In the genomic region with DNA sequence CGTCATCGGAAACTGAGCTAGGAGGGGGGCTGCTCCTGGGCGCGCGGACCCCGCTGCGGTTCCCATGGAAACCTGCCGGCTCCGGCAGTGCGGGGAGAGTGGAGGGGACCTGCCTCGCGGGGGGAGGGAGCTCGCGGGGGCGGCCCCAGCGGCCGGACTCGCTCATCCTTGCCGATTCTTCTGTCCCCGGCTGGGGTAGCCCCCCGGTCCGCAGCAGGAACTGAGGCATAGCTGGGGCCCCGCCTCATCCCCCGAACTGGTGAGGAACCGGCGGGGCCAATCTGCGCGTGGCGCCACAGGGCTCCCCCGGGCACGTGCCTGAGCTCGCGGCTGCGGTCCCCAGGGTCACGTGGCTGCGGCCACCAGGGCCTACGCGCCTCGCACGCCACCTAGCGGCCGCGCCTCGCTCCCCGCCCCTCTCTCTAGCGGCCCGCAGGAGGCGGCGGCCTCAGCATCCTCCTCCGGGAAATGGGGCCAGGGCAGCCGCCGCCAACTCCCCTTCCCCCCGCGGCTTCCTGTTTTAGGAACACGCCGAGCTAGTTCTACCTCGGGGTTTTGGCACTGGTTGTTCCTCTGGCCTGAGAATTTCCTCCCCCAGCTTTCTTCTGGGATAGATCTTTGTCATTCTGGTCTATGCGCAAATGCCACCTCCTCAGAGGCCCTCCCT, we compare ENCODE assay signal across 1 cellular context.
TF ChIP-seq lines count a peak whose summit lies in the region.

No MANE protein-coding gene starts in this region.

TF ChIP-seq in HepG2, 621 proteins besides CTCF, POLR2A, EP300 and RAD21 (continued from another document and continues in another):
- TF ChIP-seq, protein P1, sequence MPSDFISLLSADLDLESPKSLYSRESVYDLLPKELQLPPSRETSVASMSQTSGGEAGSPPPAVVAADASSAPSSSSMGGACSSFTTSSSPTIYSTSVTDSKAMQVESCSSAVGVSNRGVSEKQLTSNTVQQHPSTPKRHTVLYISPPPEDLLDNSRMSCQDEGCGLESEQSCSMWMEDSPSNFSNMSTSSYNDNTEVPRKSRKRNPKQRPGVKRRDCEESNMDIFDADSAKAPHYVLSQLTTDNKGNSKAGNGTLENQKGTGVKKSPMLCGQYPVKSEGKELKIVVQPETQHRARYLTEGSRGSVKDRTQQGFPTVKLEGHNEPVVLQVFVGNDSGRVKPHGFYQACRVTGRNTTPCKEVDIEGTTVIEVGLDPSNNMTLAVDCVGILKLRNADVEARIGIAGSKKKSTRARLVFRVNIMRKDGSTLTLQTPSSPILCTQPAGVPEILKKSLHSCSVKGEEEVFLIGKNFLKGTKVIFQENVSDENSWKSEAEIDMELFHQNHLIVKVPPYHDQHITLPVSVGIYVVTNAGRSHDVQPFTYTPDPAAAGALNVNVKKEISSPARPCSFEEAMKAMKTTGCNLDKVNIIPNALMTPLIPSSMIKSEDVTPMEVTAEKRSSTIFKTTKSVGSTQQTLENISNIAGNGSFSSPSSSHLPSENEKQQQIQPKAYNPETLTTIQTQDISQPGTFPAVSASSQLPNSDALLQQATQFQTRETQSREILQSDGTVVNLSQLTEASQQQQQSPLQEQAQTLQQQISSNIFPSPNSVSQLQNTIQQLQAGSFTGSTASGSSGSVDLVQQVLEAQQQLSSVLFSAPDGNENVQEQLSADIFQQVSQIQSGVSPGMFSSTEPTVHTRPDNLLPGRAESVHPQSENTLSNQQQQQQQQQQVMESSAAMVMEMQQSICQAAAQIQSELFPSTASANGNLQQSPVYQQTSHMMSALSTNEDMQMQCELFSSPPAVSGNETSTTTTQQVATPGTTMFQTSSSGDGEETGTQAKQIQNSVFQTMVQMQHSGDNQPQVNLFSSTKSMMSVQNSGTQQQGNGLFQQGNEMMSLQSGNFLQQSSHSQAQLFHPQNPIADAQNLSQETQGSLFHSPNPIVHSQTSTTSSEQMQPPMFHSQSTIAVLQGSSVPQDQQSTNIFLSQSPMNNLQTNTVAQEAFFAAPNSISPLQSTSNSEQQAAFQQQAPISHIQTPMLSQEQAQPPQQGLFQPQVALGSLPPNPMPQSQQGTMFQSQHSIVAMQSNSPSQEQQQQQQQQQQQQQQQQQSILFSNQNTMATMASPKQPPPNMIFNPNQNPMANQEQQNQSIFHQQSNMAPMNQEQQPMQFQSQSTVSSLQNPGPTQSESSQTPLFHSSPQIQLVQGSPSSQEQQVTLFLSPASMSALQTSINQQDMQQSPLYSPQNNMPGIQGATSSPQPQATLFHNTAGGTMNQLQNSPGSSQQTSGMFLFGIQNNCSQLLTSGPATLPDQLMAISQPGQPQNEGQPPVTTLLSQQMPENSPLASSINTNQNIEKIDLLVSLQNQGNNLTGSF (CRISPR knock-in tag; IDR thresholded peaks at IDR 0.05) = peak; percentile 87
- TF ChIP-seq, protein P2, sequence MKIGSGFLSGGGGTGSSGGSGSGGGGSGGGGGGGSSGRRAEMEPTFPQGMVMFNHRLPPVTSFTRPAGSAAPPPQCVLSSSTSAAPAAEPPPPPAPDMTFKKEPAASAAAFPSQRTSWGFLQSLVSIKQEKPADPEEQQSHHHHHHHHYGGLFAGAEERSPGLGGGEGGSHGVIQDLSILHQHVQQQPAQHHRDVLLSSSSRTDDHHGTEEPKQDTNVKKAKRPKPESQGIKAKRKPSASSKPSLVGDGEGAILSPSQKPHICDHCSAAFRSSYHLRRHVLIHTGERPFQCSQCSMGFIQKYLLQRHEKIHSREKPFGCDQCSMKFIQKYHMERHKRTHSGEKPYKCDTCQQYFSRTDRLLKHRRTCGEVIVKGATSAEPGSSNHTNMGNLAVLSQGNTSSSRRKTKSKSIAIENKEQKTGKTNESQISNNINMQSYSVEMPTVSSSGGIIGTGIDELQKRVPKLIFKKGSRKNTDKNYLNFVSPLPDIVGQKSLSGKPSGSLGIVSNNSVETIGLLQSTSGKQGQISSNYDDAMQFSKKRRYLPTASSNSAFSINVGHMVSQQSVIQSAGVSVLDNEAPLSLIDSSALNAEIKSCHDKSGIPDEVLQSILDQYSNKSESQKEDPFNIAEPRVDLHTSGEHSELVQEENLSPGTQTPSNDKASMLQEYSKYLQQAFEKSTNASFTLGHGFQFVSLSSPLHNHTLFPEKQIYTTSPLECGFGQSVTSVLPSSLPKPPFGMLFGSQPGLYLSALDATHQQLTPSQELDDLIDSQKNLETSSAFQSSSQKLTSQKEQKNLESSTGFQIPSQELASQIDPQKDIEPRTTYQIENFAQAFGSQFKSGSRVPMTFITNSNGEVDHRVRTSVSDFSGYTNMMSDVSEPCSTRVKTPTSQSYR (CRISPR knock-in tag; IDR thresholded peaks at IDR 0.05; ENCODE audit: borderline replicate concordance) = peak; percentile 20; the same call in 1 of the 2 replicates
- no peak for TF ChIP-seq XBP1 (CRISPR knock-in tag; IDR thresholded peaks at IDR 0.05)
- no peak for TF ChIP-seq ZC3H4 (CRISPR knock-in tag; IDR thresholded peaks at IDR 0.05; ENCODE audit: borderline replicate concordance)
- TF ChIP-seq MXI1 (IDR thresholded peaks at IDR 0.05; ENCODE audit: borderline replicate concordance, low read depth, low read length) = peak; percentile 49; the same call in 1 of the 3 replicates
- TF ChIP-seq SRSF4 (IDR thresholded peaks at IDR 0.05; ENCODE audit: low read depth, low read length, poor library complexity, severe bottlenecking) = no peak
- no peak for TF ChIP-seq FOXK2 (IDR thresholded peaks at IDR 0.05)
- no peak for TF ChIP-seq ZNF292 (CRISPR knock-in tag; IDR thresholded peaks at IDR 0.05; ENCODE audit: borderline replicate concordance, low read depth)
- TF ChIP-seq, protein P3, sequence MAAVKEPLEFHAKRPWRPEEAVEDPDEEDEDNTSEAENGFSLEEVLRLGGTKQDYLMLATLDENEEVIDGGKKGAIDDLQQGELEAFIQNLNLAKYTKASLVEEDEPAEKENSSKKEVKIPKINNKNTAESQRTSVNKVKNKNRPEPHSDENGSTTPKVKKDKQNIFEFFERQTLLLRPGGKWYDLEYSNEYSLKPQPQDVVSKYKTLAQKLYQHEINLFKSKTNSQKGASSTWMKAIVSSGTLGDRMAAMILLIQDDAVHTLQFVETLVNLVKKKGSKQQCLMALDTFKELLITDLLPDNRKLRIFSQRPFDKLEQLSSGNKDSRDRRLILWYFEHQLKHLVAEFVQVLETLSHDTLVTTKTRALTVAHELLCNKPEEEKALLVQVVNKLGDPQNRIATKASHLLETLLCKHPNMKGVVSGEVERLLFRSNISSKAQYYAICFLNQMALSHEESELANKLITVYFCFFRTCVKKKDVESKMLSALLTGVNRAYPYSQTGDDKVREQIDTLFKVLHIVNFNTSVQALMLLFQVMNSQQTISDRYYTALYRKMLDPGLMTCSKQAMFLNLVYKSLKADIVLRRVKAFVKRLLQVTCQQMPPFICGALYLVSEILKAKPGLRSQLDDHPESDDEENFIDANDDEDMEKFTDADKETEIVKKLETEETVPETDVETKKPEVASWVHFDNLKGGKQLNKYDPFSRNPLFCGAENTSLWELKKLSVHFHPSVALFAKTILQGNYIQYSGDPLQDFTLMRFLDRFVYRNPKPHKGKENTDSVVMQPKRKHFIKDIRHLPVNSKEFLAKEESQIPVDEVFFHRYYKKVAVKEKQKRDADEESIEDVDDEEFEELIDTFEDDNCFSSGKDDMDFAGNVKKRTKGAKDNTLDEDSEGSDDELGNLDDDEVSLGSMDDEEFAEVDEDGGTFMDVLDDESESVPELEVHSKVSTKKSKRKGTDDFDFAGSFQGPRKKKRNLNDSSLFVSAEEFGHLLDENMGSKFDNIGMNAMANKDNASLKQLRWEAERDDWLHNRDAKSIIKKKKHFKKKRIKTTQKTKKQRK (IDR thresholded peaks at IDR 0.05; ENCODE audit: low read length) = no peak
- TF ChIP-seq ZNF644 (CRISPR knock-in tag; IDR thresholded peaks at IDR 0.05; ENCODE audit: low read depth) = no peak
- no peak for TF ChIP-seq RFXANK (CRISPR knock-in tag; IDR thresholded peaks at IDR 0.05)
- no peak for TF ChIP-seq ZNF263 (CRISPR knock-in tag; IDR thresholded peaks at IDR 0.05)
- TF ChIP-seq ZNF468 (CRISPR knock-in tag; IDR thresholded peaks at IDR 0.05) = no peak
- peak; percentile 77; the same call in 1 of the 2 replicates for TF ChIP-seq ZIK1 (CRISPR knock-in tag; IDR thresholded peaks at IDR 0.05; ENCODE audit: borderline replicate concordance, low read depth)
- no peak for TF ChIP-seq SRSF9 (IDR thresholded peaks at IDR 0.05; ENCODE audit: borderline replicate concordance, insufficient read depth, low read depth, low read length, poor library complexity, severe bottlenecking)
- TF ChIP-seq ZNF678 (CRISPR knock-in tag; IDR thresholded peaks at IDR 0.05) = 0 out of 2 replicates have a peak, but pooled peaks have one; percentile 18
- peak; percentile 100 for TF ChIP-seq ZNF629 (CRISPR knock-in tag; conservative IDR thresholded peaks at IDR 0.05)
- TF ChIP-seq KAT2B (IDR thresholded peaks at IDR 0.05; ENCODE audit: borderline replicate concordance, low read depth, low read length) = no peak
- peak; percentile 80; the same call in 1 of the 2 replicates for TF ChIP-seq CCDC6 (CRISPR knock-in tag; IDR thresholded peaks at IDR 0.05)
- peak; percentile 80; the same call in 1 of the 2 replicates for TF ChIP-seq FLYWCH1 (CRISPR knock-in tag; IDR thresholded peaks at IDR 0.05)
- peak; percentile 69; the same call in 1 of the 2 replicates for TF ChIP-seq ZNF234 (CRISPR knock-in tag; conservative IDR thresholded peaks at IDR 0.05)
- TF ChIP-seq ZBED4 (CRISPR knock-in tag; IDR thresholded peaks at IDR 0.05; ENCODE audit: borderline replicate concordance) = 0 out of 2 replicates have a peak, but pooled peaks have one; percentile 48
- TF ChIP-seq ZNF253 (CRISPR knock-in tag; IDR thresholded peaks at IDR 0.05; ENCODE audit: borderline replicate concordance) = peak; percentile 95
- TF ChIP-seq, protein P4, sequence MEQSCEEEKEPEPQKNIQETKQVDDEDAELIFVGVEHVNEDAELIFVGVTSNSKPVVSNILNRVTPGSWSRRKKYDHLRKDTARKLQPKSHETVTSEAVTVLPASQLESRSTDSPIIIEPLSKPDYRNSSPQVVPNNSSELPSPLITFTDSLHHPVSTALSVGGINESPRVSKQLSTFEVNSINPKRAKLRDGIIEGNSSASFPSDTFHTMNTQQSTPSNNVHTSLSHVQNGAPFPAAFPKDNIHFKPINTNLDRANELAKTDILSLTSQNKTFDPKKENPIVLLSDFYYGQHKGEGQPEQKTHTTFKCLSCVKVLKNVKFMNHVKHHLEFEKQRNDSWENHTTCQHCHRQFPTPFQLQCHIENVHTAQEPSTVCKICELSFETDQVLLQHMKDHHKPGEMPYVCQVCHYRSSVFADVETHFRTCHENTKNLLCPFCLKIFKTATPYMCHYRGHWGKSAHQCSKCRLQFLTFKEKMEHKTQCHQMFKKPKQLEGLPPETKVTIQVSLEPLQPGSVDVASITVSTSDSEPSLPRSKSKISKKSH (CRISPR knock-in tag; IDR thresholded peaks at IDR 0.05; ENCODE audit: borderline replicate concordance) = peak; percentile 72; the same call in 1 of the 2 replicates
- TF ChIP-seq YEATS2 (CRISPR knock-in tag; IDR thresholded peaks at IDR 0.05; ENCODE audit: borderline replicate concordance) = 0 out of 2 replicates have a peak, but pooled peaks have one; percentile 38
- TF ChIP-seq NCOA5 (CRISPR knock-in tag; IDR thresholded peaks at IDR 0.05) = no peak
- peak; percentile 92 for TF ChIP-seq TFDP2 (CRISPR knock-in tag; IDR thresholded peaks at IDR 0.05)
- no peak for TF ChIP-seq MEIS1 (CRISPR knock-in tag; IDR thresholded peaks at IDR 0.05; ENCODE audit: borderline replicate concordance)
- no peak for TF ChIP-seq NR2F6 (IDR thresholded peaks at IDR 0.05)
- TF ChIP-seq NR2F6 (CRISPR knock-in tag; IDR thresholded peaks at IDR 0.05) = peak; percentile 43; the same call in 1 of the 2 replicates
- 0 out of 2 replicates have a peak, but pooled peaks have one; percentile 9 for TF ChIP-seq MTA1 (CRISPR knock-in tag; IDR thresholded peaks at IDR 0.05; ENCODE audit: borderline replicate concordance)
- peak; percentile 62 for TF ChIP-seq MED1 (CRISPR knock-in tag; IDR thresholded peaks at IDR 0.05)
- TF ChIP-seq ZBTB42 (CRISPR knock-in tag; IDR thresholded peaks at IDR 0.05) = 0 out of 2 replicates have a peak, but pooled peaks have one; percentile 84
- TF ChIP-seq RXRB (CRISPR knock-in tag; IDR thresholded peaks at IDR 0.05; ENCODE audit: borderline replicate concordance) = peak; percentile 64; the same call in 1 of the 2 replicates
- TF ChIP-seq AGO1 (IDR thresholded peaks at IDR 0.05; ENCODE audit: low read depth, low read length, poor library complexity, severe bottlenecking) = no peak
